8 cellular contexts compared by ENCODE assay signal in genomic region chr20:32823078-32823477, GRCh38. TPM values are rescaled to one million over a fixed set of nuclear protein-coding genes. Genes with fewer than 3 reads are reported as not detected.
DNase-seq lines count a peak whose midpoint lies in the region; ATAC-seq and TF ChIP-seq lines count a peak whose summit lies in the region.

No MANE protein-coding gene starts in this region.

- H3K9me3 Mint-ChIP-seq in endodermal cell: no peaks in the 10 kb centered on the region

- peaks cover 18% of the 10 kb centered on the region for H4K20me1 ChIP-seq in GM23248 (ENCODE audit: insufficient read depth)

- no peaks in the 10 kb centered on the region for H3K9me3 ChIP-seq in GM23248 (ENCODE audit: low read depth)
- no peaks in the 10 kb centered on the region for H3K9me3 ChIP-seq in SJSA1 (replicated peaks)
- no peaks in the 10 kb centered on the region for H3K9me3 ChIP-seq in endodermal cell (ENCODE audit: control insufficient read depth, low read length)
- H3K9me3 ChIP-seq in skeletal muscle satellite cell (replicated peaks; ENCODE audit: low read length): no peaks in the 10 kb centered on the region

- peaks cover 29% of the 10 kb centered on the region for H3K36me3 Mint-ChIP-seq in endodermal cell (ENCODE audit: low read depth)

- H2AFZ ChIP-seq in GM23248: no peak overlapping the region

- H3K27me3 ChIP-seq in GM23248 (replicated peaks; ENCODE audit: insufficient read depth) (no peaks in the 10 kb centered on the region), SJSA1 (replicated peaks) (no peaks in the 10 kb centered on the region), endodermal cell (ENCODE audit: control insufficient read depth, insufficient read depth, low read length, poor library complexity, severe bottlenecking) (no peaks in the 10 kb centered on the region), skeletal muscle satellite cell (ENCODE audit: control insufficient read depth, insufficient read depth, low read length) (no peaks in the 10 kb centered on the region)

- H3K9ac ChIP-seq in GM23248 (peak overlapping the region; percentile 77), endodermal cell (ENCODE audit: extremely low read depth, low read length, poor library complexity, severe bottlenecking) (no peak overlapping the region), skeletal muscle satellite cell (ENCODE audit: low read depth, low read length) (no peak overlapping the region)

- peaks cover 9% of the 10 kb centered on the region; the same call in 1 of the 2 replicates for H3K36me3 ChIP-seq in GM23248 (ENCODE audit: low read depth)
- peaks cover 52% of the 10 kb centered on the region for H3K36me3 ChIP-seq in SJSA1
- peaks cover 21% of the 10 kb centered on the region for H3K36me3 ChIP-seq in endodermal cell (ENCODE audit: control insufficient read depth, insufficient read depth, low read length)
- H3K36me3 ChIP-seq in skeletal muscle satellite cell (ENCODE audit: insufficient read depth, low read length): peaks cover 12% of the 10 kb centered on the region

- no peaks in the 10 kb centered on the region for H3K9me2 ChIP-seq in GM23248 (ENCODE audit: insufficient read depth)

- H3K27ac ChIP-seq in GM23248: peak overlapping the region; percentile 93
- H3K27ac ChIP-seq in SJSA1: 0 out of 2 replicates have a peak overlapping the region, but pooled peaks have one; percentile 10
- no peak overlapping the region for H3K27ac ChIP-seq in endodermal cell (ENCODE audit: low read depth, low read length)

- WGBS in GM23248 (ENCODE audit: low coverage in 1 of 2, low lambda C conversion rate in 2 of 2, missing lambda C conversion rate in 2 of 2), 2 experiments: 17 to 28% methylated on average over 3 of the region's 3 CpGs
- 87% methylated on average over 3 of the region's 3 CpGs; no CpG with 5 or more reads in 1 of the 2 experiments for WGBS in endodermal cell (ENCODE audit: insufficient coverage in 1 of 2, insufficient read length in 1 of 2), 2 experiments

- H3K4me3 Mint-ChIP-seq in endodermal cell: no peak overlapping the region

- H3K4me1 ChIP-seq in GM23248 (ENCODE audit: insufficient read depth) (peaks cover 45% of the 10 kb centered on the region), SJSA1 (replicated peaks) (peaks cover 27% of the 10 kb centered on the region), endodermal cell (ENCODE audit: control insufficient read depth, insufficient read depth, low read length) (peaks cover 24% of the 10 kb centered on the region), skeletal muscle satellite cell (ENCODE audit: control insufficient read depth, insufficient read depth, low read length) (peaks cover 43% of the 10 kb centered on the region)

- DNase-seq in GM23248 (peak; percentile 94), SJSA1 (ENCODE audit: low read depth in 1 of 2, low spot score in 2 of 2) (peak; percentile 30 to 52), endodermal cell (no peak), DMS153 treated with DMSO at 0.1 percent for 48 hours (lab: John Stamatoyannopoulos, UW; ENCODE audit: unreplicated experiment) (no peak)
- no peak for DNase-seq in activated CD4-positive, CD25-positive, alpha-beta regulatory T cell (lab: John Stamatoyannopoulos, UW)

- H3K4me3 ChIP-seq in GM23248: peak overlapping the region; percentile 92
- H3K4me3 ChIP-seq in SJSA1: no peak overlapping the region
- peak overlapping the region; percentile 88 for H3K4me3 ChIP-seq in endodermal cell (ENCODE audit: low read length)
- H3K4me3 ChIP-seq in skeletal muscle satellite cell (ENCODE audit: low read length): peak overlapping the region; percentile 1

- H3K79me2 ChIP-seq in GM23248 (ENCODE audit: insufficient read depth): peaks cover 79% of the 10 kb centered on the region

- H3K4me2 ChIP-seq in GM23248 (ENCODE audit: unreplicated experiment) (peak overlapping the region; percentile 97), skeletal muscle satellite cell (ENCODE audit: low read length) (peak overlapping the region; percentile 94)

- H3K27ac Mint-ChIP-seq in endodermal cell: peak overlapping the region; percentile 71

- H3K27me3 Mint-ChIP-seq in endodermal cell (ENCODE audit: insufficient read depth): no peaks in the 10 kb centered on the region

- H3K4me1 Mint-ChIP-seq in endodermal cell: peaks cover 35% of the 10 kb centered on the region

- TF ChIP-seq CTCF in endodermal cell (conservative IDR thresholded peaks at IDR 0.05): peak; percentile 65

- ATAC-seq in GM19455 (IDR thresholded peaks at IDR 0.05; ENCODE audit: unreplicated experiment): no peak
- no peak for ATAC-seq in GM18909 (IDR thresholded peaks at IDR 0.05; ENCODE audit: poor library complexity, unreplicated experiment)

- in situ Hi-C loops in GM23248 (cut with MboI): no loop called here

- peaks cover 43% of the 10 kb centered on the region for H3F3A ChIP-seq in GM23248 (ENCODE audit: insufficient read depth)

RNA-seq across cellular contexts. Expression of gene MAPRE1, which starts 3.3 kb away (rescaled TPM):
- 91.3 and 94.8 TPM in 2 replicates for total RNA-seq in GM23248 (2014; rRNA removed; shearing (Covaris generic))
- polyA plus RNA-seq in GM23248 (2016; fragmentation: Nextera tagmentation; extraction: Ambion mirVana): 77.4 and 82.8 TPM in 2 replicates
- total RNA-seq in SJSA1 (2014; rRNA removed; shearing (Covaris generic)): 250 and 275 TPM in 2 replicates
- total RNA-seq in endodermal cell: 100 to 1,000 TPM; 180 to 265 TPM
- 153 TPM for polyA plus RNA-seq in endodermal cell (2013, experiment 1 of 2)
- polyA plus RNA-seq in endodermal cell (2013, experiment 2 of 2): 143 TPM
- 94.8 and 100 TPM in 2 replicates for total RNA-seq in skeletal muscle satellite cell (2012; rRNA removed)

RNA-seq across cellular contexts. Expression of gene EFCAB8, which starts 35.6 kb away (rescaled TPM):
- total RNA-seq in GM23248 (2014; rRNA removed; shearing (Covaris generic)): 0.13 TPM in 1 of 2 replicates, not detected in the other
- polyA plus RNA-seq in GM23248 (2016; fragmentation: Nextera tagmentation; extraction: Ambion mirVana): not detected in 2 replicates
- 0.06 and 0.08 TPM in 2 replicates for total RNA-seq in SJSA1 (2014; rRNA removed; shearing (Covaris generic))
- 1 to 10 TPM in 1 of 2 donors, under 1 TPM in 1; 0.44 to 1.0 TPM for total RNA-seq in endodermal cell
- polyA plus RNA-seq in endodermal cell (2013, experiment 1 of 2): 0.11 TPM
- 0.17 TPM for polyA plus RNA-seq in endodermal cell (2013, experiment 2 of 2)
- total RNA-seq in skeletal muscle satellite cell (2012; rRNA removed): under 0.01 TPM in 2 replicates

Comparison
In these comparisons a context has a peak if more than half of its experiments do, and no peak if none do; other contexts are left out.
1. DNase-seq: peak in GM23248 (single experiment) and SJSA1 (2 of 2); none in endodermal cell (single experiment), activated CD4-positive, CD25-positive, alpha-beta regulatory T cell (0 of 4) and DMS153 treated with DMSO at 0.1 percent for 48 hours (single experiment).